ENCODE assay signal across 8 cellular contexts in genomic region chr13:51179432-51179971, GRCh38. TPM values are rescaled to one million over a fixed set of nuclear protein-coding genes. Genes with fewer than 3 reads are reported as not detected.
"Had no signal": no experiment of that assay in that cellular context is flagged by ENCODE, and none has a peak within 500 bp of the region (broad histone marks: within the 10 kb centered on the region; RNA-seq: fewer than 3 reads in every experiment).

No MANE protein-coding gene starts in this region.

- DNase-seq: GM23248, H7, HFFc6, IMR-90, KG1 had no signal

- H3K4me1 ChIP-seq: HAP-1 had no signal

- H3K9me3 ChIP-seq: HAP-1 had no signal

- H3K9ac ChIP-seq: GM23248 had no signal

- H3K27ac ChIP-seq: GM23248, HL-60 had no signal

- H2AFZ ChIP-seq: GM23248 had no signal

- FAIRE-seq: K562 had no signal

- H3K4me3 ChIP-seq: GM23248, HAP-1, K562 had no signal

RNA-seq across cellular contexts. Expression of gene FAM124A, which starts 42.7 kb away (rescaled TPM):
- total RNA-seq: GM23248, HFFc6, IMR-90, K562 had no signal
- polyA plus RNA-seq: GM23248, K562 had no signal
